ENCODE assay signal across 1 cellular context in genomic region chr1:21262282-21263051, GRCh38.
TF ChIP-seq lines count a peak whose summit lies in the region.

No MANE protein-coding gene starts in this region.

TF ChIP-seq in HepG2, 621 proteins besides CTCF, POLR2A, EP300 and RAD21 (continued from another document and continues in another):
- TF ChIP-seq RAD51 (IDR thresholded peaks at IDR 0.05; ENCODE audit: borderline replicate concordance) (no peak), LRRFIP1 (CRISPR knock-in tag; conservative IDR thresholded peaks at IDR 0.05) (no peak), ZNF224 (CRISPR knock-in tag; IDR thresholded peaks at IDR 0.05) (no peak), SALL2 (CRISPR knock-in tag; IDR thresholded peaks at IDR 0.05) (no peak), ZNF343 (CRISPR knock-in tag; IDR thresholded peaks at IDR 0.05) (no peak), SAP130 (CRISPR knock-in tag; IDR thresholded peaks at IDR 0.05; ENCODE audit: low read depth) (no peak), MLXIP (CRISPR knock-in tag; IDR thresholded peaks at IDR 0.05; ENCODE audit: borderline replicate concordance) (no peak), ATRX (CRISPR knock-in tag; IDR thresholded peaks at IDR 0.05; ENCODE audit: borderline replicate concordance) (no peak), ZNF598 (CRISPR knock-in tag; IDR thresholded peaks at IDR 0.05; ENCODE audit: borderline replicate concordance) (no peak), ZNF451 (CRISPR knock-in tag; IDR thresholded peaks at IDR 0.05) (no peak), PRMT3 (CRISPR knock-in tag; IDR thresholded peaks at IDR 0.05; ENCODE audit: borderline replicate concordance, low read depth) (no peak), ZNF260 (CRISPR knock-in tag; IDR thresholded peaks at IDR 0.05; ENCODE audit: borderline replicate concordance, low read depth) (no peak), BHLHE40 (IDR thresholded peaks at IDR 0.05; ENCODE audit: low read length) (peak; percentile 42; the same call in 1 of the 2 replicates), ATF1 (CRISPR knock-in tag; IDR thresholded peaks at IDR 0.05) (no peak), BORCS8-MEF2B (CRISPR knock-in tag; IDR thresholded peaks at IDR 0.05) (peak; percentile 37; the same call in 1 of the 2 replicates), ZFP41 (CRISPR knock-in tag; IDR thresholded peaks at IDR 0.05; ENCODE audit: borderline replicate concordance) (no peak), SP1 (IDR thresholded peaks at IDR 0.05) (no peak), SP1 (CRISPR knock-in tag; IDR thresholded peaks at IDR 0.05) (no peak), POLR2AphosphoS2 (IDR thresholded peaks at IDR 0.05; ENCODE audit: low read depth, low read length) (no peak), RFX5 (IDR thresholded peaks at IDR 0.05; ENCODE audit: low read depth, low read length) (no peak), ZNF639 (CRISPR knock-in tag; conservative IDR thresholded peaks at IDR 0.05) (no peak), CREB3 (CRISPR knock-in tag; IDR thresholded peaks at IDR 0.05) (no peak), GATAD2A (CRISPR knock-in tag; IDR thresholded peaks at IDR 0.05) (peak; percentile 63), KDM5B (CRISPR knock-in tag; IDR thresholded peaks at IDR 0.05; ENCODE audit: borderline replicate concordance) (peak; percentile 45; the same call in 1 of the 2 replicates), UBTF (CRISPR knock-in tag; IDR thresholded peaks at IDR 0.05) (0 out of 2 replicates have a peak, but pooled peaks have one; percentile 5), ZNF549 (CRISPR knock-in tag; IDR thresholded peaks at IDR 0.05) (no peak), ZNF382 (CRISPR knock-in tag; IDR thresholded peaks at IDR 0.05; ENCODE audit: borderline replicate concordance) (no peak), MXI1 (IDR thresholded peaks at IDR 0.05; ENCODE audit: borderline replicate concordance, low read depth, low read length) (peak; percentile 51; the same call in 1 of the 3 replicates), IRF1 (CRISPR knock-in tag; IDR thresholded peaks at IDR 0.05; ENCODE audit: low read depth) (no peak), ZNF446 (CRISPR knock-in tag; IDR thresholded peaks at IDR 0.05) (no peak), CCDC6 (CRISPR knock-in tag; IDR thresholded peaks at IDR 0.05) (peak; percentile 55; the same call in 1 of the 2 replicates), ZNF687 (CRISPR knock-in tag; IDR thresholded peaks at IDR 0.05) (peak; percentile 91), ZKSCAN1 (IDR thresholded peaks at IDR 0.05; ENCODE audit: low read length) (no peak), ZFP91 (CRISPR knock-in tag; IDR thresholded peaks at IDR 0.05; ENCODE audit: borderline replicate concordance) (peak; percentile 22; the same call in 1 of the 2 replicates), ELF4 (CRISPR knock-in tag; IDR thresholded peaks at IDR 0.05; ENCODE audit: borderline replicate concordance) (no peak), ZNF225 (CRISPR knock-in tag; IDR thresholded peaks at IDR 0.05) (no peak), ATF4 (CRISPR knock-in tag; IDR thresholded peaks at IDR 0.05) (no peak), ZFX (CRISPR knock-in tag; IDR thresholded peaks at IDR 0.05; ENCODE audit: low read depth) (peak; percentile 60; the same call in 1 of the 2 replicates), RNF2 (conservative IDR thresholded peaks at IDR 0.05; ENCODE audit: low read depth) (0 out of 2 replicates have a peak, but pooled peaks have one; percentile 38), ZNF484 (CRISPR knock-in tag; IDR thresholded peaks at IDR 0.05; ENCODE audit: borderline replicate concordance, low read depth) (no peak), RFXAP (CRISPR knock-in tag; IDR thresholded peaks at IDR 0.05; ENCODE audit: borderline replicate concordance) (0 out of 2 replicates have a peak, but pooled peaks have one; percentile 25), ZBTB42 (CRISPR knock-in tag; IDR thresholded peaks at IDR 0.05) (no peak), SOX6 (IDR thresholded peaks at IDR 0.05) (no peak), SOX6 (CRISPR knock-in tag; IDR thresholded peaks at IDR 0.05) (0 out of 2 replicates have a peak, but pooled peaks have one; percentile 31), ATF7 (IDR thresholded peaks at IDR 0.05) (no peak), ATF7 (CRISPR knock-in tag; IDR thresholded peaks at IDR 0.05) (no peak)
- TF ChIP-seq, protein P1, sequence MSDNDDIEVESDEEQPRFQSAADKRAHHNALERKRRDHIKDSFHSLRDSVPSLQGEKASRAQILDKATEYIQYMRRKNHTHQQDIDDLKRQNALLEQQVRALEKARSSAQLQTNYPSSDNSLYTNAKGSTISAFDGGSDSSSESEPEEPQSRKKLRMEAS (IDR thresholded peaks at IDR 0.05): peak; percentile 73
